Comparison of ENCODE assay signal across 2 cellular contexts in the genomic region with DNA sequence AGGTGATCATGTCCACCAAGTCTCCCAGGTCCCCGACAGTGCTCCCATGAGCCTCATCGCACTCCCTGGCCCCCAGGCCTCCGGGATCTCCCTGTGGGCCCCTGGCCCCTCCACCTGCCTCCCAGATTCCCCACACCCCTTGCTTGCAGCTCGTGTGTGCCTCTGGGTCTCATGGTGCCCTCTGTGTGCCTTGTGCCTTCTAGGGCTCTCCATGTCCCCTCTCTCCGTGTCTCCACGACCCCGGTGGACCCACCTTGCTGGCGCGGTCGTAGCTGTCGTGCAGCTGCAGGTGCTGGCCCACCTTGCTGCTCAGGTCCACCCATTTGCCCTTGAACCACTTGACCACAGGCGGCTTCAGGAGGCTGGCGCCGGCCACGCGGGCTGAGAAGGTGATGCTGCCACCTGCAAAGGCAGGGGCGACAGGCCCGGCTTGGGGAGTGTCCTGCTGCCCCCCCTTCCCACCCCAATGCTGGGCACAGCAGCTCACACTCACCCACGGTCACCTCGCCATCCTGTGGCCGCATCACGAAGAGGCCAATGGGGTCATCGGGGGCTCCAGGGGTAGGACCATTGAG.
TF ChIP-seq lines count a peak whose summit lies in the region.

No MANE protein-coding gene starts in this region.

TF ChIP-seq in HCT116, 20 proteins besides CTCF, POLR2A, EP300 and RAD21:
- TF ChIP-seq TCF7L2 (IDR thresholded peaks at IDR 0.05; ENCODE audit: borderline replicate concordance, extremely low read depth, insufficient read depth, insufficient read length) (no peak), ZFX (IDR thresholded peaks at IDR 0.05) (no peak), EZH2 (IDR thresholded peaks at IDR 0.05) (no peak), SIN3A (IDR thresholded peaks at IDR 0.05; ENCODE audit: low read depth) (no peak), ELF1 (IDR thresholded peaks at IDR 0.05; ENCODE audit: borderline replicate concordance, low read depth) (no peak), SRF (IDR thresholded peaks at IDR 0.05; ENCODE audit: low read depth) (no peak), CBX3 (IDR thresholded peaks at IDR 0.05; ENCODE audit: low read depth) (no peak)
- TF ChIP-seq, protein P1, sequence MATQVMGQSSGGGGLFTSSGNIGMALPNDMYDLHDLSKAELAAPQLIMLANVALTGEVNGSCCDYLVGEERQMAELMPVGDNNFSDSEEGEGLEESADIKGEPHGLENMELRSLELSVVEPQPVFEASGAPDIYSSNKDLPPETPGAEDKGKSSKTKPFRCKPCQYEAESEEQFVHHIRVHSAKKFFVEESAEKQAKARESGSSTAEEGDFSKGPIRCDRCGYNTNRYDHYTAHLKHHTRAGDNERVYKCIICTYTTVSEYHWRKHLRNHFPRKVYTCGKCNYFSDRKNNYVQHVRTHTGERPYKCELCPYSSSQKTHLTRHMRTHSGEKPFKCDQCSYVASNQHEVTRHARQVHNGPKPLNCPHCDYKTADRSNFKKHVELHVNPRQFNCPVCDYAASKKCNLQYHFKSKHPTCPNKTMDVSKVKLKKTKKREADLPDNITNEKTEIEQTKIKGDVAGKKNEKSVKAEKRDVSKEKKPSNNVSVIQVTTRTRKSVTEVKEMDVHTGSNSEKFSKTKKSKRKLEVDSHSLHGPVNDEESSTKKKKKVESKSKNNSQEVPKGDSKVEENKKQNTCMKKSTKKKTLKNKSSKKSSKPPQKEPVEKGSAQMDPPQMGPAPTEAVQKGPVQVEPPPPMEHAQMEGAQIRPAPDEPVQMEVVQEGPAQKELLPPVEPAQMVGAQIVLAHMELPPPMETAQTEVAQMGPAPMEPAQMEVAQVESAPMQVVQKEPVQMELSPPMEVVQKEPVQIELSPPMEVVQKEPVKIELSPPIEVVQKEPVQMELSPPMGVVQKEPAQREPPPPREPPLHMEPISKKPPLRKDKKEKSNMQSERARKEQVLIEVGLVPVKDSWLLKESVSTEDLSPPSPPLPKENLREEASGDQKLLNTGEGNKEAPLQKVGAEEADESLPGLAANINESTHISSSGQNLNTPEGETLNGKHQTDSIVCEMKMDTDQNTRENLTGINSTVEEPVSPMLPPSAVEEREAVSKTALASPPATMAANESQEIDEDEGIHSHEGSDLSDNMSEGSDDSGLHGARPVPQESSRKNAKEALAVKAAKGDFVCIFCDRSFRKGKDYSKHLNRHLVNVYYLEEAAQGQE (IDR thresholded peaks at IDR 0.05; ENCODE audit: low read depth), result no peak
- TF ChIP-seq, protein P2, sequence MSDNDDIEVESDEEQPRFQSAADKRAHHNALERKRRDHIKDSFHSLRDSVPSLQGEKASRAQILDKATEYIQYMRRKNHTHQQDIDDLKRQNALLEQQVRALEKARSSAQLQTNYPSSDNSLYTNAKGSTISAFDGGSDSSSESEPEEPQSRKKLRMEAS (IDR thresholded peaks at IDR 0.05), result no peak
- TF ChIP-seq, protein P3, sequence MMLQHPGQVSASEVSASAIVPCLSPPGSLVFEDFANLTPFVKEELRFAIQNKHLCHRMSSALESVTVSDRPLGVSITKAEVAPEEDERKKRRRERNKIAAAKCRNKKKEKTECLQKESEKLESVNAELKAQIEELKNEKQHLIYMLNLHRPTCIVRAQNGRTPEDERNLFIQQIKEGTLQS (IDR thresholded peaks at IDR 0.05), result no peak

TF ChIP-seq in H1, 55 proteins besides CTCF, POLR2A, EP300 and RAD21:
- TF ChIP-seq EZH2 (IDR thresholded peaks at IDR 0.05; ENCODE audit: low read depth, low read length, severe bottlenecking) (no peak), CHD1 (IDR thresholded peaks at IDR 0.05; ENCODE audit: low read depth, low read length) (no peak), TBP (IDR thresholded peaks at IDR 0.05; ENCODE audit: low read depth, low read length) (no peak), KDM1A (IDR thresholded peaks at IDR 0.05; ENCODE audit: borderline replicate concordance, low read length) (no peak), SRF (IDR thresholded peaks at IDR 0.05; ENCODE audit: low read depth, low read length) (no peak)
- TF ChIP-seq, protein P4, sequence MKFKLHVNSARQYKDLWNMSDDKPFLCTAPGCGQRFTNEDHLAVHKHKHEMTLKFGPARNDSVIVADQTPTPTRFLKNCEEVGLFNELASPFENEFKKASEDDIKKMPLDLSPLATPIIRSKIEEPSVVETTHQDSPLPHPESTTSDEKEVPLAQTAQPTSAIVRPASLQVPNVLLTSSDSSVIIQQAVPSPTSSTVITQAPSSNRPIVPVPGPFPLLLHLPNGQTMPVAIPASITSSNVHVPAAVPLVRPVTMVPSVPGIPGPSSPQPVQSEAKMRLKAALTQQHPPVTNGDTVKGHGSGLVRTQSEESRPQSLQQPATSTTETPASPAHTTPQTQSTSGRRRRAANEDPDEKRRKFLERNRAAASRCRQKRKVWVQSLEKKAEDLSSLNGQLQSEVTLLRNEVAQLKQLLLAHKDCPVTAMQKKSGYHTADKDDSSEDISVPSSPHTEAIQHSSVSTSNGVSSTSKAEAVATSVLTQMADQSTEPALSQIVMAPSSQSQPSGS (IDR thresholded peaks at IDR 0.05; ENCODE audit: low read length), result no peak
